2 cellular contexts compared by ENCODE assay signal in the genomic region with DNA sequence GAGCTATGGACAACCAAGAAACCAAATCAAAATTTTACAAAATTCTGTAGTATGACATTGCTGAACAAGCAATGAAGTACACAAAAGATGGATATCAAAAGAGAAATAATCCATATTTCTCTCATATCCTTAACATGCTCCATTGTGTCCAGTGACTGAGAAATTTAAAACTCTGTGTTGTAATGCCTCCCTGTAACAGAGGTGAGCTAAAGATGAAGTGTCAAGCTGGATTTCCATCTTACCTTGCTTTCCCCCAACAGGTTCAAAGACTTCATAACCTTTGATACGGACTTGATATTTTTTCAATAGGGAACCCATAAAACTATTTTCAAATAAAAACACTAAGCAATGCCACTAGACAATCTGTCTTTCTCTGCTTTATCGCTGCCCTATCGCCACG.
TF ChIP-seq lines count a peak whose summit lies in the region.

No MANE protein-coding gene starts in this region.

TF ChIP-seq in HCT116, 20 proteins besides CTCF, POLR2A, EP300 and RAD21 (continued from another document):
- TF ChIP-seq, protein P1, sequence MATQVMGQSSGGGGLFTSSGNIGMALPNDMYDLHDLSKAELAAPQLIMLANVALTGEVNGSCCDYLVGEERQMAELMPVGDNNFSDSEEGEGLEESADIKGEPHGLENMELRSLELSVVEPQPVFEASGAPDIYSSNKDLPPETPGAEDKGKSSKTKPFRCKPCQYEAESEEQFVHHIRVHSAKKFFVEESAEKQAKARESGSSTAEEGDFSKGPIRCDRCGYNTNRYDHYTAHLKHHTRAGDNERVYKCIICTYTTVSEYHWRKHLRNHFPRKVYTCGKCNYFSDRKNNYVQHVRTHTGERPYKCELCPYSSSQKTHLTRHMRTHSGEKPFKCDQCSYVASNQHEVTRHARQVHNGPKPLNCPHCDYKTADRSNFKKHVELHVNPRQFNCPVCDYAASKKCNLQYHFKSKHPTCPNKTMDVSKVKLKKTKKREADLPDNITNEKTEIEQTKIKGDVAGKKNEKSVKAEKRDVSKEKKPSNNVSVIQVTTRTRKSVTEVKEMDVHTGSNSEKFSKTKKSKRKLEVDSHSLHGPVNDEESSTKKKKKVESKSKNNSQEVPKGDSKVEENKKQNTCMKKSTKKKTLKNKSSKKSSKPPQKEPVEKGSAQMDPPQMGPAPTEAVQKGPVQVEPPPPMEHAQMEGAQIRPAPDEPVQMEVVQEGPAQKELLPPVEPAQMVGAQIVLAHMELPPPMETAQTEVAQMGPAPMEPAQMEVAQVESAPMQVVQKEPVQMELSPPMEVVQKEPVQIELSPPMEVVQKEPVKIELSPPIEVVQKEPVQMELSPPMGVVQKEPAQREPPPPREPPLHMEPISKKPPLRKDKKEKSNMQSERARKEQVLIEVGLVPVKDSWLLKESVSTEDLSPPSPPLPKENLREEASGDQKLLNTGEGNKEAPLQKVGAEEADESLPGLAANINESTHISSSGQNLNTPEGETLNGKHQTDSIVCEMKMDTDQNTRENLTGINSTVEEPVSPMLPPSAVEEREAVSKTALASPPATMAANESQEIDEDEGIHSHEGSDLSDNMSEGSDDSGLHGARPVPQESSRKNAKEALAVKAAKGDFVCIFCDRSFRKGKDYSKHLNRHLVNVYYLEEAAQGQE (IDR thresholded peaks at IDR 0.05; ENCODE audit: low read depth): no peak
- TF ChIP-seq CBX3 (IDR thresholded peaks at IDR 0.05; ENCODE audit: low read depth): no peak
- no peak for TF ChIP-seq MAX (IDR thresholded peaks at IDR 0.05)
- TF ChIP-seq TCF7L2 (IDR thresholded peaks at IDR 0.05; ENCODE audit: borderline replicate concordance, extremely low read depth, insufficient read depth, insufficient read length): no peak
TF ChIP-seq in HCT116: peak in this region for 0.

TF ChIP-seq in WTC11, 78 proteins besides CTCF, POLR2A, EP300 and RAD21 (continued from another document):
- TF ChIP-seq, protein P2, sequence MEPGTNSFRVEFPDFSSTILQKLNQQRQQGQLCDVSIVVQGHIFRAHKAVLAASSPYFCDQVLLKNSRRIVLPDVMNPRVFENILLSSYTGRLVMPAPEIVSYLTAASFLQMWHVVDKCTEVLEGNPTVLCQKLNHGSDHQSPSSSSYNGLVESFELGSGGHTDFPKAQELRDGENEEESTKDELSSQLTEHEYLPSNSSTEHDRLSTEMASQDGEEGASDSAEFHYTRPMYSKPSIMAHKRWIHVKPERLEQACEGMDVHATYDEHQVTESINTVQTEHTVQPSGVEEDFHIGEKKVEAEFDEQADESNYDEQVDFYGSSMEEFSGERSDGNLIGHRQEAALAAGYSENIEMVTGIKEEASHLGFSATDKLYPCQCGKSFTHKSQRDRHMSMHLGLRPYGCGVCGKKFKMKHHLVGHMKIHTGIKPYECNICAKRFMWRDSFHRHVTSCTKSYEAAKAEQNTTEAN (CRISPR knock-in tag; IDR thresholded peaks at IDR 0.05): no peak
- TF ChIP-seq, protein P3, sequence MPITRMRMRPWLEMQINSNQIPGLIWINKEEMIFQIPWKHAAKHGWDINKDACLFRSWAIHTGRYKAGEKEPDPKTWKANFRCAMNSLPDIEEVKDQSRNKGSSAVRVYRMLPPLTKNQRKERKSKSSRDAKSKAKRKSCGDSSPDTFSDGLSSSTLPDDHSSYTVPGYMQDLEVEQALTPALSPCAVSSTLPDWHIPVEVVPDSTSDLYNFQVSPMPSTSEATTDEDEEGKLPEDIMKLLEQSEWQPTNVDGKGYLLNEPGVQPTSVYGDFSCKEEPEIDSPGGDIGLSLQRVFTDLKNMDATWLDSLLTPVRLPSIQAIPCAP (CRISPR knock-in tag; IDR thresholded peaks at IDR 0.05): no peak
- TF ChIP-seq ZNF219 (CRISPR knock-in tag; IDR thresholded peaks at IDR 0.05; ENCODE audit: borderline replicate concordance) (no peak), NFYB (CRISPR knock-in tag; conservative IDR thresholded peaks at IDR 0.05; ENCODE audit: low read depth) (no peak), USF1 (CRISPR knock-in tag; IDR thresholded peaks at IDR 0.05) (no peak), ETV6 (CRISPR knock-in tag; IDR thresholded peaks at IDR 0.05) (no peak)
- TF ChIP-seq, protein P4, sequence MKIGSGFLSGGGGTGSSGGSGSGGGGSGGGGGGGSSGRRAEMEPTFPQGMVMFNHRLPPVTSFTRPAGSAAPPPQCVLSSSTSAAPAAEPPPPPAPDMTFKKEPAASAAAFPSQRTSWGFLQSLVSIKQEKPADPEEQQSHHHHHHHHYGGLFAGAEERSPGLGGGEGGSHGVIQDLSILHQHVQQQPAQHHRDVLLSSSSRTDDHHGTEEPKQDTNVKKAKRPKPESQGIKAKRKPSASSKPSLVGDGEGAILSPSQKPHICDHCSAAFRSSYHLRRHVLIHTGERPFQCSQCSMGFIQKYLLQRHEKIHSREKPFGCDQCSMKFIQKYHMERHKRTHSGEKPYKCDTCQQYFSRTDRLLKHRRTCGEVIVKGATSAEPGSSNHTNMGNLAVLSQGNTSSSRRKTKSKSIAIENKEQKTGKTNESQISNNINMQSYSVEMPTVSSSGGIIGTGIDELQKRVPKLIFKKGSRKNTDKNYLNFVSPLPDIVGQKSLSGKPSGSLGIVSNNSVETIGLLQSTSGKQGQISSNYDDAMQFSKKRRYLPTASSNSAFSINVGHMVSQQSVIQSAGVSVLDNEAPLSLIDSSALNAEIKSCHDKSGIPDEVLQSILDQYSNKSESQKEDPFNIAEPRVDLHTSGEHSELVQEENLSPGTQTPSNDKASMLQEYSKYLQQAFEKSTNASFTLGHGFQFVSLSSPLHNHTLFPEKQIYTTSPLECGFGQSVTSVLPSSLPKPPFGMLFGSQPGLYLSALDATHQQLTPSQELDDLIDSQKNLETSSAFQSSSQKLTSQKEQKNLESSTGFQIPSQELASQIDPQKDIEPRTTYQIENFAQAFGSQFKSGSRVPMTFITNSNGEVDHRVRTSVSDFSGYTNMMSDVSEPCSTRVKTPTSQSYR (CRISPR knock-in tag; IDR thresholded peaks at IDR 0.05): no peak
- TF ChIP-seq, protein P5, sequence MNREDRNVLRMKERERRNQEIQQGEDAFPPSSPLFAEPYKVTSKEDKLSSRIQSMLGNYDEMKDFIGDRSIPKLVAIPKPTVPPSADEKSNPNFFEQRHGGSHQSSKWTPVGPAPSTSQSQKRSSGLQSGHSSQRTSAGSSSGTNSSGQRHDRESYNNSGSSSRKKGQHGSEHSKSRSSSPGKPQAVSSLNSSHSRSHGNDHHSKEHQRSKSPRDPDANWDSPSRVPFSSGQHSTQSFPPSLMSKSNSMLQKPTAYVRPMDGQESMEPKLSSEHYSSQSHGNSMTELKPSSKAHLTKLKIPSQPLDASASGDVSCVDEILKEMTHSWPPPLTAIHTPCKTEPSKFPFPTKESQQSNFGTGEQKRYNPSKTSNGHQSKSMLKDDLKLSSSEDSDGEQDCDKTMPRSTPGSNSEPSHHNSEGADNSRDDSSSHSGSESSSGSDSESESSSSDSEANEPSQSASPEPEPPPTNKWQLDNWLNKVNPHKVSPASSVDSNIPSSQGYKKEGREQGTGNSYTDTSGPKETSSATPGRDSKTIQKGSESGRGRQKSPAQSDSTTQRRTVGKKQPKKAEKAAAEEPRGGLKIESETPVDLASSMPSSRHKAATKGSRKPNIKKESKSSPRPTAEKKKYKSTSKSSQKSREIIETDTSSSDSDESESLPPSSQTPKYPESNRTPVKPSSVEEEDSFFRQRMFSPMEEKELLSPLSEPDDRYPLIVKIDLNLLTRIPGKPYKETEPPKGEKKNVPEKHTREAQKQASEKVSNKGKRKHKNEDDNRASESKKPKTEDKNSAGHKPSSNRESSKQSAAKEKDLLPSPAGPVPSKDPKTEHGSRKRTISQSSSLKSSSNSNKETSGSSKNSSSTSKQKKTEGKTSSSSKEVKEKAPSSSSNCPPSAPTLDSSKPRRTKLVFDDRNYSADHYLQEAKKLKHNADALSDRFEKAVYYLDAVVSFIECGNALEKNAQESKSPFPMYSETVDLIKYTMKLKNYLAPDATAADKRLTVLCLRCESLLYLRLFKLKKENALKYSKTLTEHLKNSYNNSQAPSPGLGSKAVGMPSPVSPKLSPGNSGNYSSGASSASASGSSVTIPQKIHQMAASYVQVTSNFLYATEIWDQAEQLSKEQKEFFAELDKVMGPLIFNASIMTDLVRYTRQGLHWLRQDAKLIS (CRISPR knock-in tag; IDR thresholded peaks at IDR 0.05; ENCODE audit: borderline replicate concordance): no peak
- TF ChIP-seq, protein P6, sequence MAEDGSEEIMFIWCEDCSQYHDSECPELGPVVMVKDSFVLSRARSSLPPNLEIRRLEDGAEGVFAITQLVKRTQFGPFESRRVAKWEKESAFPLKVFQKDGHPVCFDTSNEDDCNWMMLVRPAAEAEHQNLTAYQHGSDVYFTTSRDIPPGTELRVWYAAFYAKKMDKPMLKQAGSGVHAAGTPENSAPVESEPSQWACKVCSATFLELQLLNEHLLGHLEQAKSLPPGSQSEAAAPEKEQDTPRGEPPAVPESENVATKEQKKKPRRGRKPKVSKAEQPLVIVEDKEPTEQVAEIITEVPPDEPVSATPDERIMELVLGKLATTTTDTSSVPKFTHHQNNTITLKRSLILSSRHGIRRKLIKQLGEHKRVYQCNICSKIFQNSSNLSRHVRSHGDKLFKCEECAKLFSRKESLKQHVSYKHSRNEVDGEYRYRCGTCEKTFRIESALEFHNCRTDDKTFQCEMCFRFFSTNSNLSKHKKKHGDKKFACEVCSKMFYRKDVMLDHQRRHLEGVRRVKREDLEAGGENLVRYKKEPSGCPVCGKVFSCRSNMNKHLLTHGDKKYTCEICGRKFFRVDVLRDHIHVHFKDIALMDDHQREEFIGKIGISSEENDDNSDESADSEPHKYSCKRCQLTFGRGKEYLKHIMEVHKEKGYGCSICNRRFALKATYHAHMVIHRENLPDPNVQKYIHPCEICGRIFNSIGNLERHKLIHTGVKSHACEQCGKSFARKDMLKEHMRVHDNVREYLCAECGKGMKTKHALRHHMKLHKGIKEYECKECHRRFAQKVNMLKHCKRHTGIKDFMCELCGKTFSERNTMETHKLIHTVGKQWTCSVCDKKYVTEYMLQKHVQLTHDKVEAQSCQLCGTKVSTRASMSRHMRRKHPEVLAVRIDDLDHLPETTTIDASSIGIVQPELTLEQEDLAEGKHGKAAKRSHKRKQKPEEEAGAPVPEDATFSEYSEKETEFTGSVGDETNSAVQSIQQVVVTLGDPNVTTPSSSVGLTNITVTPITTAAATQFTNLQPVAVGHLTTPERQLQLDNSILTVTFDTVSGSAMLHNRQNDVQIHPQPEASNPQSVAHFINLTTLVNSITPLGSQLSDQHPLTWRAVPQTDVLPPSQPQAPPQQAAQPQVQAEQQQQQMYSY (CRISPR knock-in tag; IDR thresholded peaks at IDR 0.05): no peak
